Comparison of ENCODE assay signal across 1 cellular context in the genomic region with DNA sequence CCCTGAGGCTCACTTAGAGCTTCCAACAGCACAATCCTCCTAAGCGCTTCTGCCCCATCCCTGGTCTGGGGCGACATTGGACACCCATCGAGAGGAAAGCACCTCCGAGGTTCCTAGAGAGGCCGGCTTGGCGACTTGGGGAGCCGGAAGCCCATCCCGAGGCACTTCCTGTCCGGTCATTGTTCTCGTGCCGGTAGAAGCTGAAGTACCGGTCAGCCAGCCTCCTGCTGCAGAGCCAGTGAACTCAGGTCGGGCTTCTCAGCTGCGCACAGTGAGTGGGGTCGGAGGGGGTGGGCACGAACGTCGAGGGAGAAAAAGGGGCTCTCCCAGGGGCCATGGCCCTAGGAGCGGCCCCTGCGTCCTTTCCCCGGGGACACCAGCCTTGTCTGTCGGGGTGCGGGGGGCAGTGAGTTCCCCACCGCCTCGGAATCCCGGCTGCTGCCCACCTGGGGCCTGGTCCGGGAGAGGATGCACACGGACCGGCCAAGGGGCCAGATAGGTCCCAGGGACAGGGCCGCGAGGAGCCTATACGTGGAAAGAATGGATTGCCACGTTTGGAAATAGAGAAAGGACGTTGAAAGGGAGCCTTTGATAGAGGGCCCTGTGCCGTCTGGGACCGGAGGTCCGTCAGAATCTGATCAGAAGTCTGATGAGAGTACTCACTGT.
A peak's percentile ranks its signal among the peaks of the same experiment; 100 is the strongest.
TF ChIP-seq lines count a peak whose summit lies in the region.

TSS of gene ZNF35 (plus strand) at position 169 of the 666 bp plus-strand sequence. CDS start 2,336 bp downstream, outside the sequence.

TF ChIP-seq in HCT116, 20 proteins besides CTCF, POLR2A, EP300 and RAD21 (continued from another document):
- no peak for TF ChIP-seq REST (IDR thresholded peaks at IDR 0.05; ENCODE audit: low read depth)
- TF ChIP-seq EZH2 (IDR thresholded peaks at IDR 0.05), result no peak
- peak; percentile 53; the same call in 1 of the 2 replicates for TF ChIP-seq CBX3 (IDR thresholded peaks at IDR 0.05; ENCODE audit: low read depth)
- no peak for TF ChIP-seq ZNF274 (IDR thresholded peaks at IDR 0.05; ENCODE audit: low read depth, low read length)
